19 cellular contexts compared by ENCODE assay signal in the genomic region with DNA sequence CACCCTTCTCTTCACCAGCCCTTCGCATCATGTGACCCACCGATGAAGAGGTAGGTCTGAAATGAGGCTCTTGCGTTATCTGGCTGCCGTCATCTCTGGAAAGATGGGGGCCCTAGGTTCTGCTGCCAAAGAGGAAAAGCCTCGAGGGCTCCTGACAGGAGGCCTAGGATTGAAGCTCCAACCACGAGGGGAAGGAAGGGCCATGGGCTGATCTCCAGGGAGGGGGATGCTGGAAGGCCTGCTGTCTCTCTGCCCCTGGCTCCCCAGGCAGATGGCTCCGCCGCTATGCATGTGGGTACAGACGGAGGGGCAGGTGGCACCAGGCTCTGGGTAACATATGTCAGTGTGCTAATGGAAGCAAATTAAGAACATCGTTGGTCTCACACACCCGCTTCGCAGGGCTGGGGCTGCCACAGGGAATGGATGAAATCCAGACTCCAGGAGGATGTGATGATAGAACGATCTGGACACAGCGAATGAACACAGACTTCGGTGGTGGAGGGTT. TPM values are rescaled to one million over a fixed set of nuclear protein-coding genes. Genes with fewer than 3 reads are reported as not detected.
DNase-seq lines count a peak whose midpoint lies in the region; ATAC-seq and TF ChIP-seq lines count a peak whose summit lies in the region.
"Had no signal": no experiment of that assay in that cellular context is flagged by ENCODE, and none has a peak within 500 bp of the region (broad histone marks: within the 10 kb centered on the region; RNA-seq: fewer than 3 reads in every experiment).

No MANE protein-coding gene starts in this region.

- peak; percentile 17 to 25 for ATAC-seq in right cardiac atrium
- ATAC-seq in Right ventricle myocardium superior (ENCODE audit: poor library complexity) = no peak
- ATAC-seq in HG03342 (IDR thresholded peaks at IDR 0.05; ENCODE audit: unreplicated experiment) = no peak

- H3K27me3 ChIP-seq in right cardiac atrium (ENCODE audit: control insufficient read depth, insufficient read depth) = no peaks in the 10 kb centered on the region
- H3K27me3 ChIP-seq in mammary epithelial cell (ENCODE audit: insufficient read depth, low read length) = no peaks in the 10 kb centered on the region
- H3K27me3 ChIP-seq in muscle layer of duodenum (ENCODE audit: low read depth, low read length) = no peaks in the 10 kb centered on the region

- no peaks in the 10 kb centered on the region for H3K9me3 ChIP-seq in right cardiac atrium (ENCODE audit: control insufficient read depth, low read length)
- H3K9me3 ChIP-seq in mammary epithelial cell (replicated peaks; ENCODE audit: insufficient read depth, low read length) = no peaks in the 10 kb centered on the region
- H3K9me3 ChIP-seq in muscle layer of duodenum (ENCODE audit: control insufficient read depth in 1 of 2, low read length in 2 of 2) = no peaks in the 10 kb centered on the region
- H3K9me3 ChIP-seq: prostate gland had no signal

- WGBS in right cardiac atrium = 65% methylated on average over 15 of the region's 15 CpGs
- 28% methylated on average over 10 of the region's 15 CpGs for WGBS in mammary epithelial cell (ENCODE audit: low coverage, missing lambda C conversion rate)

- no peak overlapping the region for H3K27ac ChIP-seq in right cardiac atrium (ENCODE audit: low read length)
- H3K27ac ChIP-seq in mammary epithelial cell (ENCODE audit: insufficient read depth, low read depth, low read length) = peak overlapping the region; percentile 85
- peak overlapping the region; percentile 1 for H3K27ac ChIP-seq in muscle layer of duodenum (ENCODE audit: low read length)
- H3K27ac ChIP-seq: prostate gland had no signal

- H3K9ac ChIP-seq in mammary epithelial cell (ENCODE audit: insufficient read depth, low read length) = peak overlapping the region; percentile 71

- in situ Hi-C loops in mammary epithelial cell (cut with MboI; ENCODE audit: low sequenced_read_pairs in 2 of 2) = no loop called here

- no peaks in the 10 kb centered on the region for H4K20me1 ChIP-seq in mammary epithelial cell (ENCODE audit: insufficient read depth, low read length)

- CTCF ChIA-PET in mammary epithelial cell (lab: Charles Lee; ENCODE audit: low non-redundant PET) = interaction anchor here (0.7 kb wide), 1 partner anchor 32 kb away, joined by 3 read pairs; no protein-coding TSS in a partner anchor

- no peak for DNase-seq in right cardiac atrium
- DNase-seq in Right ventricle myocardium superior = no peak
- no peak for DNase-seq in mammary epithelial cell
- DNase-seq in amniotic stem cell (lab: John Stamatoyannopoulos, UW) = no peak
- DNase-seq in EL = no peak
- DNase-seq in DMS79 treated with DMSO at 0.1 percent for 48 hours (lab: John Stamatoyannopoulos, UW) = no peak
- DNase-seq: ACHN; activated CD4-positive, alpha-beta T cell treated with anti-CD3 and anti-CD28 coated beads, Interleukin-2, amount 10 ng/mL, durations not matched to agents 24 days and 14 days; activated naive CD8-positive, alpha-beta T cell treated with anti-CD3 and anti-CD28 coated beads, Interleukin-2, amount 10 ng/mL, durations not matched to agents 7 days and 5 days; GDM1; head of caudate nucleus; Karpas-422; NCI-H2029; SIG-M5; stimulated activated CD4-positive, alpha-beta T cell treated with anti-CD3 and anti-CD28 coated beads, Interleukin-15, amount 100 ng/mL, for 24 hours; T1000 had no signal

- BruUV-seq in mammary epithelial cell (replicated peaks; lab: Mats Ljungman, UMichigan) = no TSS peak

- no peak for TF ChIP-seq CTCF in mammary epithelial cell (conservative IDR thresholded peaks at IDR 0.05 in 1 of 2, IDR thresholded peaks at IDR 0.05 in 1 of 2; ENCODE audit: extremely low read depth in 1 of 2, insufficient read depth in 1 of 2, low read depth in 1 of 2, low read length in 2 of 2)

- dilution Hi-C loops in mammary epithelial cell (cut with HindIII; ENCODE audit: low sequenced_read_pairs) = no loop called here

- intact Hi-C loops in right cardiac atrium (cut with DNase I) (no loop called here), Right ventricle myocardium superior (cut with DNase I) (no loop called here), mammary epithelial cell (cut with micrococcal nuclease) (loop anchor here (5.0 kb wide), 1 partner anchor 52 kb away; no protein-coding TSS in a partner anchor)

- peak overlapping the region; percentile 77 for H2AFZ ChIP-seq in mammary epithelial cell (ENCODE audit: low read depth, low read length)

- H3K36me3 ChIP-seq in mammary epithelial cell (ENCODE audit: insufficient read depth, low read length) (no peaks in the 10 kb centered on the region), muscle layer of duodenum (ENCODE audit: control insufficient read depth in 1 of 2, insufficient read depth in 2 of 2, low read length in 2 of 2) (no peaks in the 10 kb centered on the region)
- H3K36me3 ChIP-seq: prostate gland had no signal

- H3K4me3 ChIP-seq in right cardiac atrium (ENCODE audit: low read length) (no peak overlapping the region), mammary epithelial cell (replicated peaks in 1 of 3; ENCODE audit: insufficient read depth in 1 of 3, low read depth in 2 of 3, low read length in 3 of 3) (peak overlapping the region in 1 of 3 experiments; percentile 30), muscle layer of duodenum (ENCODE audit: low read depth in 1 of 2, low read length in 2 of 2) (no peak overlapping the region)
- H3K4me3 ChIP-seq: prostate gland had no signal

- peaks cover 92% of the 10 kb centered on the region for H3K79me2 ChIP-seq in mammary epithelial cell (ENCODE audit: insufficient read depth, low read length)

- peak overlapping the region; percentile 75 for H3K4me2 ChIP-seq in mammary epithelial cell (ENCODE audit: insufficient read depth, low read depth, low read length)

- peaks cover 8% of the 10 kb centered on the region for H3K4me1 ChIP-seq in right cardiac atrium (ENCODE audit: control insufficient read depth, insufficient read depth, low read length)
- H3K4me1 ChIP-seq in mammary epithelial cell (ENCODE audit: insufficient read depth, low read length) = peaks cover 51% of the 10 kb centered on the region
- peaks cover 5 to 32% of the 10 kb centered on the region in 2 donors for H3K4me1 ChIP-seq in muscle layer of duodenum (ENCODE audit: control insufficient read depth in 1 of 2, insufficient read depth in 2 of 2, low read length in 2 of 2)
- H3K4me1 ChIP-seq: prostate gland had no signal

RNA-seq across cellular contexts. Expression of gene AFAP1, which starts 44.9 kb away (rescaled TPM):
- total RNA-seq in right cardiac atrium = 10 to 100 TPM; 21.9 to 43.6 (median 26.7) TPM
- polyA plus RNA-seq in right cardiac atrium = 7.8 TPM
- 6.2 TPM for total RNA-seq in Right ventricle myocardium superior
- total RNA-seq in mammary epithelial cell = 10 to 100 TPM; 22.9 to 36.0 TPM
- 13.4 TPM for polyA plus RNA-seq in mammary epithelial cell
- 20.1 TPM for polyA minus RNA-seq in mammary epithelial cell

Comparison
In these comparisons a context has a peak if more than half of its experiments do, and no peak if none do; other contexts are left out.
1. ATAC-seq: peak in right cardiac atrium (2 of 2); none in Right ventricle myocardium superior (single experiment) and HG03342 (single experiment).